Comparison of ENCODE assay signal across 14 cellular contexts in genomic region chr9:93579711-93580516, GRCh38. TPM values are rescaled to one million over a fixed set of nuclear protein-coding genes. Genes with fewer than 3 reads are reported as not detected.
DNase-seq lines count a peak whose midpoint lies in the region; ATAC-seq and TF ChIP-seq lines count a peak whose summit lies in the region.
"Had no signal": no experiment of that assay in that cellular context is flagged by ENCODE, and none has a peak within 500 bp of the region (broad histone marks: within the 10 kb centered on the region; RNA-seq: fewer than 3 reads in every experiment).

No MANE protein-coding gene starts in this region.

- H3K9me3 Mint-ChIP-seq in T-cell (peaks cover 0 to 9% (median 4%) of the 10 kb centered on the region in 3 donors), chondrocyte (ENCODE audit: low read depth) (peaks cover 8% of the 10 kb centered on the region)
- peaks cover 3% of the 10 kb centered on the region for H3K9me3 Mint-ChIP-seq in stimulated activated effector memory CD8-positive, alpha-beta T cell treated with anti-CD3 and anti-CD28 coated beads, Interleukin-12 subunit alpha, Interleukin-12 subunit beta, amount 100 ng/mL, for 72 hours

- intact Hi-C loops in lower lobe of right lung (cut with DNase I): no loop called here

- no peaks in the 10 kb centered on the region for H3K36me3 ChIP-seq in lower lobe of right lung
- H3K36me3 ChIP-seq: MG63 had no signal

- H3K4me1 ChIP-seq in lower lobe of right lung: peaks cover 66% of the 10 kb centered on the region

- peak overlapping the region in 2 of 3 donors; percentile 79 to 81 for H3K4me3 Mint-ChIP-seq in T-cell
- H3K4me3 Mint-ChIP-seq in chondrocyte (ENCODE audit: unreplicated experiment): no peak overlapping the region
- H3K4me3 Mint-ChIP-seq in stimulated activated effector memory CD8-positive, alpha-beta T cell treated with anti-CD3 and anti-CD28 coated beads, Interleukin-12 subunit alpha, Interleukin-12 subunit beta, amount 100 ng/mL, for 72 hours: no peak overlapping the region
- H3K4me3 Mint-ChIP-seq: activated naive CD8-positive, alpha-beta T cell treated with anti-CD3 and anti-CD28 coated beads, Interleukin-2, amount 50 U/mL, for 24 hours had no signal

- H3K36me3 Mint-ChIP-seq in T-cell (peaks cover 17% of the 10 kb centered on the region), chondrocyte (ENCODE audit: low read depth) (no peaks in the 10 kb centered on the region)
- peaks cover 22% of the 10 kb centered on the region for H3K36me3 Mint-ChIP-seq in stimulated activated effector memory CD8-positive, alpha-beta T cell treated with anti-CD3 and anti-CD28 coated beads, Interleukin-12 subunit alpha, Interleukin-12 subunit beta, amount 100 ng/mL, for 72 hours

- H3K27me3 Mint-ChIP-seq in T-cell (no peaks in the 10 kb centered on the region), chondrocyte (ENCODE audit: low read depth) (no peaks in the 10 kb centered on the region)
- H3K27me3 Mint-ChIP-seq: activated naive CD8-positive, alpha-beta T cell treated with anti-CD3 and anti-CD28 coated beads, Interleukin-2, amount 50 U/mL, for 24 hours had no signal

- peak overlapping the region; percentile 31 for H3K27ac ChIP-seq in lower lobe of right lung

- POLR2A ChIA-PET in T-cell (lab: Charles Lee): no interaction called here

- no peak for DNase-seq in T-cell
- peak; percentile 77 for DNase-seq in chondrocyte (ENCODE audit: low spot score)
- peak; percentile 40 for DNase-seq in lower lobe of right lung
- no peak for DNase-seq in stimulated activated effector memory CD8-positive, alpha-beta T cell treated with anti-CD3 and anti-CD28 coated beads, Interleukin-12 subunit alpha, Interleukin-12 subunit beta, amount 100 ng/mL, for 72 hours (ENCODE audit: low spot score in 2 of 2)
- no peak for DNase-seq in NCI-H774 (lab: John Stamatoyannopoulos, UW)
- DNase-seq in NCI-H524 treated with DMSO at 0.1 percent for 48 hours (lab: John Stamatoyannopoulos, UW): no peak
- DNase-seq: activated naive CD8-positive, alpha-beta T cell treated with anti-CD3 and anti-CD28 coated beads, Interleukin-2, amount 50 U/mL, for 24 hours; cortex of kidney; GF-D8; H9; MG63 had no signal

- TF ChIP-seq CTCF in chondrocyte (IDR thresholded peaks at IDR 0.05): no peak
- TF ChIP-seq CTCF in lower lobe of right lung (IDR thresholded peaks at IDR 0.05): no peak

- H3K27ac Mint-ChIP-seq in T-cell: peak overlapping the region; percentile 1 to 90
- no peak overlapping the region for H3K27ac Mint-ChIP-seq in chondrocyte (ENCODE audit: unreplicated experiment)
- H3K27ac Mint-ChIP-seq in stimulated activated effector memory CD8-positive, alpha-beta T cell treated with anti-CD3 and anti-CD28 coated beads, Interleukin-12 subunit alpha, Interleukin-12 subunit beta, amount 100 ng/mL, for 72 hours: peak overlapping the region; percentile 60
- H3K27ac Mint-ChIP-seq: activated naive CD8-positive, alpha-beta T cell treated with anti-CD3 and anti-CD28 coated beads, Interleukin-2, amount 50 U/mL, for 24 hours; T-helper 1 cell treated with Interleukin-12 subunit alpha and Interleukin-12 subunit beta and Interleukin-4 antibody, amounts not matched to agents 30 μg/mL and 1 μg/mL, for 36 hours had no signal

- H3K4me1 Mint-ChIP-seq in T-cell: peaks cover 67 to 69% (median 67%) of the 10 kb centered on the region in 3 donors
- peaks cover 62% of the 10 kb centered on the region for H3K4me1 Mint-ChIP-seq in chondrocyte (ENCODE audit: low read depth)
- peaks cover 65% of the 10 kb centered on the region for H3K4me1 Mint-ChIP-seq in stimulated activated effector memory CD8-positive, alpha-beta T cell treated with anti-CD3 and anti-CD28 coated beads, Interleukin-12 subunit alpha, Interleukin-12 subunit beta, amount 100 ng/mL, for 72 hours

- no peaks in the 10 kb centered on the region for H3K9me3 ChIP-seq in lower lobe of right lung
- H3K9me3 ChIP-seq: mucosa of descending colon had no signal

- H3K4me3 ChIP-seq in lower lobe of right lung: no peak overlapping the region
- H3K4me3 ChIP-seq: MG63, mucosa of descending colon had no signal

- CTCF ChIA-PET in T-cell (lab: Charles Lee): no interaction called here

- H3K27me3 ChIP-seq in lower lobe of right lung (ENCODE audit: low read depth): no peaks in the 10 kb centered on the region
- H3K27me3 ChIP-seq: MG63 had no signal

- ATAC-seq in T-cell (replicated peaks in 1 of 4) (no peak), lower lobe of right lung (no peak), GM18502 (IDR thresholded peaks at IDR 0.05; ENCODE audit: poor library complexity, unreplicated experiment) (no peak)
- ATAC-seq in stimulated activated effector memory CD8-positive, alpha-beta T cell treated with anti-CD3 and anti-CD28 coated beads, Interleukin-12 subunit alpha, Interleukin-12 subunit beta, amount 100 ng/mL, for 72 hours: no peak
- ATAC-seq: activated naive CD8-positive, alpha-beta T cell treated with anti-CD3 and anti-CD28 coated beads, Interleukin-2, amount 50 U/mL, for 24 hours; mucosa of descending colon had no signal

RNA-seq across cellular contexts. Expression of gene PHF2, which starts 3.5 kb away (rescaled TPM):
- 10 to 100 TPM; 24.6 to 38.5 (median 34.6) TPM for total RNA-seq in T-cell
- 28.5 to 30.1 TPM (median 29.4 TPM) in 3 replicates for total RNA-seq in chondrocyte
- 39.1 TPM for total RNA-seq in lower lobe of right lung

Comparison
In these comparisons a context has a peak if more than half of its experiments do, and no peak if none do; other contexts are left out.
1. DNase-seq: peak in chondrocyte (single experiment) and lower lobe of right lung (single experiment); none in T-cell (0 of 34), stimulated activated effector memory CD8-positive, alpha-beta T cell treated with anti-CD3 and anti-CD28 coated beads, Interleukin-12 subunit alpha, Interleukin-12 subunit beta, amount 100 ng/mL, for 72 hours (0 of 2), NCI-H774 (single experiment) and NCI-H524 treated with DMSO at 0.1 percent for 48 hours (single experiment).
2. H3K4me3 Mint-ChIP-seq: peak in T-cell (2 of 3); none in chondrocyte (single experiment) and stimulated activated effector memory CD8-positive, alpha-beta T cell treated with anti-CD3 and anti-CD28 coated beads, Interleukin-12 subunit alpha, Interleukin-12 subunit beta, amount 100 ng/mL, for 72 hours (single experiment).